In genomic region chr4:8160572-8160971, GRCh38 we compare ENCODE assay signal across 16 cellular contexts. TPM values are rescaled to one million over a fixed set of nuclear protein-coding genes. Genes with fewer than 3 reads are reported as not detected.
DNase-seq lines count a peak whose midpoint lies in the region; ATAC-seq and TF ChIP-seq lines count a peak whose summit lies in the region.
"Had no signal": no experiment of that assay in that cellular context is flagged by ENCODE, and none has a peak within 500 bp of the region (broad histone marks: within the 10 kb centered on the region; RNA-seq: fewer than 3 reads in every experiment).

No MANE protein-coding gene starts in this region.

- POLR2A ChIA-PET in CD8-positive, alpha-beta memory T cell (lab: Charles Lee): no interaction called here

- peaks cover 33 to 89% (median 74%) of the 10 kb centered on the region in 10 experiments for H3K4me1 ChIP-seq in BLaER1 treated with 17β-estradiol and CSF1 and Interleukin-3, amounts not matched to agents 10 nM and 100 nM
- H3K4me1 ChIP-seq in CD8-positive, alpha-beta memory T cell (ENCODE audit: insufficient read depth, low read length): peaks cover 15% of the 10 kb centered on the region
- H3K4me1 ChIP-seq in body of pancreas: peaks cover 41% of the 10 kb centered on the region

- H3K4me2 ChIP-seq in BLaER1 treated with 17β-estradiol and CSF1 and Interleukin-3, amounts not matched to agents 10 nM and 100 nM: peak overlapping the region in 8 of 11 experiments; percentile 98 to 100 (median 99); a peak in 13 of 22 replicates
- no peak overlapping the region for H3K4me2 ChIP-seq in neural cell (ENCODE audit: low read length)

- no peak overlapping the region for H3K4me3 ChIP-seq in BLaER1 treated with 17β-estradiol and CSF1 and Interleukin-3, amounts not matched to agents 10 nM and 100 nM
- H3K4me3 ChIP-seq in CD8-positive, alpha-beta memory T cell (ENCODE audit: low read length): no peak overlapping the region
- H3K4me3 ChIP-seq in body of pancreas (no peak overlapping the region), neural cell (ENCODE audit: low read length) (peak overlapping the region; percentile 96)
- H3K4me3 ChIP-seq: K562, thyroid gland had no signal

- ATAC-seq in body of pancreas (no peak), GM21381 (IDR thresholded peaks at IDR 0.05; ENCODE audit: unreplicated experiment) (no peak)
- ATAC-seq: K562 had no signal

- no peak overlapping the region for H3K27ac ChIP-seq in BLaER1 treated with 17β-estradiol and CSF1 and Interleukin-3, amounts not matched to agents 10 nM and 100 nM
- no peak overlapping the region for H3K27ac ChIP-seq in CD8-positive, alpha-beta memory T cell (ENCODE audit: low read depth, low read length)
- H3K27ac ChIP-seq in body of pancreas (peak overlapping the region; percentile 7 to 84 (median 46)), neural cell (ENCODE audit: low read length) (no peak overlapping the region)
- H3K27ac ChIP-seq: esophagus muscularis mucosa, thyroid gland had no signal

- H3K9ac ChIP-seq in BLaER1 treated with 17β-estradiol and CSF1 and Interleukin-3, amounts not matched to agents 10 nM and 100 nM: no peak overlapping the region
- no peak overlapping the region for H3K9ac ChIP-seq in neural cell (ENCODE audit: low read length)

- H3K27me3 Mint-ChIP-seq in CD8-positive, alpha-beta memory T cell: peaks cover 3 to 4% of the 10 kb centered on the region in 2 donors

- H3K36me3 ChIP-seq in BLaER1 treated with 17β-estradiol and CSF1 and Interleukin-3, amounts not matched to agents 10 nM and 100 nM: no peaks in the 10 kb centered on the region
- no peaks in the 10 kb centered on the region for H3K36me3 ChIP-seq in CD8-positive, alpha-beta memory T cell (ENCODE audit: insufficient read depth, low read length)
- H3K36me3 ChIP-seq in body of pancreas (replicated peaks in 1 of 2; ENCODE audit: insufficient read depth in 1 of 2, low read depth in 2 of 2): no peaks in the 10 kb centered on the region
- H3K36me3 ChIP-seq in neural cell (ENCODE audit: insufficient read depth, low read length): no peaks in the 10 kb centered on the region
- H3K36me3 ChIP-seq: esophagus muscularis mucosa, thyroid gland had no signal

- H3K36me3 Mint-ChIP-seq in CD8-positive, alpha-beta memory T cell: peaks cover 0 to 4% (median 0%) of the 10 kb centered on the region in 3 donors

- no peaks in the 10 kb centered on the region for H3K9me3 ChIP-seq in BLaER1 treated with 17β-estradiol and CSF1 and Interleukin-3, amounts not matched to agents 10 nM and 100 nM (replicated peaks in 1 of 11)
- H3K9me3 ChIP-seq in CD8-positive, alpha-beta memory T cell (ENCODE audit: low read length): no peaks in the 10 kb centered on the region
- H3K9me3 ChIP-seq in body of pancreas: no peaks in the 10 kb centered on the region
- H3K9me3 ChIP-seq in neural cell (ENCODE audit: low read length): no peaks in the 10 kb centered on the region
- H3K9me3 ChIP-seq: esophagus muscularis mucosa, thyroid gland had no signal

- TF ChIP-seq POLR2A in body of pancreas (IDR thresholded peaks at IDR 0.05): no peak

- H2AFZ ChIP-seq in neural cell (ENCODE audit: low read depth, low read length): no peak overlapping the region

- H3K4me1 Mint-ChIP-seq in CD8-positive, alpha-beta memory T cell: peaks cover 14 to 24% (median 23%) of the 10 kb centered on the region in 3 donors

- TF ChIP-seq CTCF in body of pancreas (IDR thresholded peaks at IDR 0.05) (no peak), neural cell (IDR thresholded peaks at IDR 0.05; ENCODE audit: poor library complexity, severe bottlenecking) (no peak)

- peak overlapping the region in 1 of 8 donors; percentile 58 for H3K27ac Mint-ChIP-seq in CD8-positive, alpha-beta memory T cell

- peak overlapping the region in 6 of 7 donors; percentile 40 to 85 (median 60) for H3K4me3 Mint-ChIP-seq in CD8-positive, alpha-beta memory T cell

- DNase-seq in CD8-positive, alpha-beta memory T cell: no peak
- DNase-seq in body of pancreas (peak in 1 of 4 donors; percentile 30), AG08396 (ENCODE audit: low spot score) (no peak), NOMO-1 (lab: John Stamatoyannopoulos, UW; ENCODE audit: unreplicated experiment in 2 of 2) (no peak)
- DNase-seq: activated gamma-delta T cell; mammary epithelial cell; NCI-H1048; NCI-H69; stimulated activated CD4-positive, alpha-beta T cell treated with anti-CD3 and anti-CD28 coated beads, Interleukin-4, amount 100 ng/mL, for 1 hour; thyroid gland had no signal

- intact Hi-C loops in body of pancreas (cut with DNase I): no loop called here

- CTCF ChIA-PET in CD8-positive, alpha-beta memory T cell (lab: Charles Lee): no interaction called here

- 26 to 34% methylated on average over 3 of the region's 3 CpGs for WGBS in body of pancreas, 2 donors

- peaks cover 0 to 36% (median 11%) of the 10 kb centered on the region in 11 experiments; a peak in 13 of 22 replicates for H4K20me1 ChIP-seq in BLaER1 treated with 17β-estradiol and CSF1 and Interleukin-3, amounts not matched to agents 10 nM and 100 nM
- no peaks in the 10 kb centered on the region for H4K20me1 ChIP-seq in neural cell (ENCODE audit: insufficient read depth)

- no peaks in the 10 kb centered on the region for H3F3A ChIP-seq in neural cell (ENCODE audit: insufficient read depth, low read length, poor library complexity, severe bottlenecking)

- peaks cover 37 to 62% (median 41%) of the 10 kb centered on the region in 11 experiments for H3K27me3 ChIP-seq in BLaER1 treated with 17β-estradiol and CSF1 and Interleukin-3, amounts not matched to agents 10 nM and 100 nM
- H3K27me3 ChIP-seq in CD8-positive, alpha-beta memory T cell (ENCODE audit: insufficient read depth, low read length, poor library complexity, severe bottlenecking): no peaks in the 10 kb centered on the region
- H3K27me3 ChIP-seq in body of pancreas: no peaks in the 10 kb centered on the region
- H3K27me3 ChIP-seq in neural cell (ENCODE audit: insufficient read depth, low read depth, low read length): peaks cover 21% of the 10 kb centered on the region
- H3K27me3 ChIP-seq: thyroid gland had no signal

- no peaks in the 10 kb centered on the region for H3K9me3 Mint-ChIP-seq in CD8-positive, alpha-beta memory T cell

- no peak for TF ChIP-seq RAD21 in neural cell (conservative IDR thresholded peaks at IDR 0.05)

- no peaks in the 10 kb centered on the region for H3K79me2 ChIP-seq in neural cell (replicated peaks; ENCODE audit: insufficient read depth, low read length)

- no peaks in the 10 kb centered on the region for H3K9me2 ChIP-seq in neural cell (ENCODE audit: insufficient read depth, low read length)

- TF ChIP-seq EP300 in neural cell (conservative IDR thresholded peaks at IDR 0.05; ENCODE audit: poor library complexity, severe bottlenecking): no peak

TF ChIP-seq in neural cell, 6 proteins besides CTCF, POLR2A, EP300 and RAD21:
- TF ChIP-seq MXI1 (conservative IDR thresholded peaks at IDR 0.05; ENCODE audit: poor library complexity, severe bottlenecking) (no peak), SMC3 (conservative IDR thresholded peaks at IDR 0.05; ENCODE audit: poor library complexity) (no peak), TAF1 (IDR thresholded peaks at IDR 0.05; ENCODE audit: low read depth) (no peak), POLR2AphosphoS5 (IDR thresholded peaks at IDR 0.05) (no peak), EZH2 (IDR thresholded peaks at IDR 0.05; ENCODE audit: borderline replicate concordance, insufficient read depth, low read length, poor library complexity, severe bottlenecking) (no peak)
- TF ChIP-seq, protein P1, sequence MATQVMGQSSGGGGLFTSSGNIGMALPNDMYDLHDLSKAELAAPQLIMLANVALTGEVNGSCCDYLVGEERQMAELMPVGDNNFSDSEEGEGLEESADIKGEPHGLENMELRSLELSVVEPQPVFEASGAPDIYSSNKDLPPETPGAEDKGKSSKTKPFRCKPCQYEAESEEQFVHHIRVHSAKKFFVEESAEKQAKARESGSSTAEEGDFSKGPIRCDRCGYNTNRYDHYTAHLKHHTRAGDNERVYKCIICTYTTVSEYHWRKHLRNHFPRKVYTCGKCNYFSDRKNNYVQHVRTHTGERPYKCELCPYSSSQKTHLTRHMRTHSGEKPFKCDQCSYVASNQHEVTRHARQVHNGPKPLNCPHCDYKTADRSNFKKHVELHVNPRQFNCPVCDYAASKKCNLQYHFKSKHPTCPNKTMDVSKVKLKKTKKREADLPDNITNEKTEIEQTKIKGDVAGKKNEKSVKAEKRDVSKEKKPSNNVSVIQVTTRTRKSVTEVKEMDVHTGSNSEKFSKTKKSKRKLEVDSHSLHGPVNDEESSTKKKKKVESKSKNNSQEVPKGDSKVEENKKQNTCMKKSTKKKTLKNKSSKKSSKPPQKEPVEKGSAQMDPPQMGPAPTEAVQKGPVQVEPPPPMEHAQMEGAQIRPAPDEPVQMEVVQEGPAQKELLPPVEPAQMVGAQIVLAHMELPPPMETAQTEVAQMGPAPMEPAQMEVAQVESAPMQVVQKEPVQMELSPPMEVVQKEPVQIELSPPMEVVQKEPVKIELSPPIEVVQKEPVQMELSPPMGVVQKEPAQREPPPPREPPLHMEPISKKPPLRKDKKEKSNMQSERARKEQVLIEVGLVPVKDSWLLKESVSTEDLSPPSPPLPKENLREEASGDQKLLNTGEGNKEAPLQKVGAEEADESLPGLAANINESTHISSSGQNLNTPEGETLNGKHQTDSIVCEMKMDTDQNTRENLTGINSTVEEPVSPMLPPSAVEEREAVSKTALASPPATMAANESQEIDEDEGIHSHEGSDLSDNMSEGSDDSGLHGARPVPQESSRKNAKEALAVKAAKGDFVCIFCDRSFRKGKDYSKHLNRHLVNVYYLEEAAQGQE (IDR thresholded peaks at IDR 0.05; ENCODE audit: borderline replicate concordance): no peak

RNA-seq across cellular contexts. Expression of gene ABLIM2, which starts 2.0 kb away (rescaled TPM):
- total RNA-seq in CD8-positive, alpha-beta memory T cell: 1 to 10 TPM in 1 of 2 experiments, under 1 TPM in 1; 0.72 to 1.1 TPM
- 1.2 TPM for polyA plus RNA-seq in CD8-positive, alpha-beta memory T cell
- total RNA-seq in body of pancreas: 10 to 100 TPM in 1 of 2 donors, 1 to 10 TPM in 1; 6.0 to 20.8 TPM
- polyA plus RNA-seq in neural cell: 14.9 and 103 TPM in 2 replicates
- 29.7 and 47.6 TPM in 2 replicates for polyA minus RNA-seq in neural cell
- total RNA-seq: K562 had no signal
- polyA plus RNA-seq: K562 had no signal

RNA-seq across cellular contexts. Expression of gene SH3TC1, which starts 38.5 kb away (rescaled TPM):
- 1 to 10 TPM; 7.5 to 8.9 TPM for total RNA-seq in CD8-positive, alpha-beta memory T cell
- polyA plus RNA-seq in CD8-positive, alpha-beta memory T cell: 12.2 TPM
- total RNA-seq in body of pancreas: 100 to 1,000 TPM in 1 of 2 donors, 10 to 100 TPM in 1; 31.1 to 103 TPM
- not detected in 2 replicates for polyA plus RNA-seq in neural cell
- polyA minus RNA-seq in neural cell: not detected in 2 replicates
- total RNA-seq: G401 had no signal

Comparison
In these comparisons a context has a peak if more than half of its experiments do, and no peak if none do; other contexts are left out.
1. H3K27ac ChIP-seq: peak in body of pancreas (4 of 4); none in BLaER1 treated with 17β-estradiol and CSF1 and Interleukin-3, amounts not matched to agents 10 nM and 100 nM (0 of 11), CD8-positive, alpha-beta memory T cell (single experiment) and neural cell (single experiment).